1 cellular context compared by ENCODE assay signal in genomic region chr12:109734219-109735000, GRCh38.
TF ChIP-seq lines count a peak whose summit lies in the region.

No MANE protein-coding gene starts in this region.

TF ChIP-seq in H1, 55 proteins besides CTCF, POLR2A, EP300 and RAD21 (continued from another document):
- TF ChIP-seq SUZ12 (IDR thresholded peaks at IDR 0.05; ENCODE audit: low read length) (no peak), HDAC2 (IDR thresholded peaks at IDR 0.05; ENCODE audit: borderline replicate concordance in 1 of 2, low read depth in 2 of 2, low read length in 2 of 2) (peak in 1 of 2 experiments; percentile 63; a peak in 1 of 4 replicates), CTBP2 (IDR thresholded peaks at IDR 0.05; ENCODE audit: borderline replicate concordance, insufficient read depth, insufficient read length, low read length) (no peak), CHD1 (IDR thresholded peaks at IDR 0.05; ENCODE audit: low read depth, low read length) (no peak), GABPA (IDR thresholded peaks at IDR 0.05; ENCODE audit: borderline replicate concordance, insufficient read depth, low read length) (peak; percentile 61; the same call in 1 of the 2 replicates), TCF12 (IDR thresholded peaks at IDR 0.05; ENCODE audit: low read depth, low read length) (peak; percentile 35; the same call in 1 of the 2 replicates), BCL11A (IDR thresholded peaks at IDR 0.05; ENCODE audit: low read depth in 2 of 2, low read length in 2 of 2) (no peak), TAF1 (IDR thresholded peaks at IDR 0.05; ENCODE audit: low read depth, low read length) (no peak), KDM4A (IDR thresholded peaks at IDR 0.05; ENCODE audit: low read depth, low read length, severe bottlenecking) (no peak), POLR2AphosphoS5 (IDR thresholded peaks at IDR 0.05; ENCODE audit: low read depth, low read length) (no peak), SAP30 (IDR thresholded peaks at IDR 0.05; ENCODE audit: insufficient read depth, insufficient replicate concordance, low read length) (peak; percentile 92), CHD2 (IDR thresholded peaks at IDR 0.05; ENCODE audit: low read length) (0 out of 2 replicates have a peak, but pooled peaks have one; percentile 17), FOSL1 (IDR thresholded peaks at IDR 0.05; ENCODE audit: insufficient read depth, low read depth, low read length) (no peak), SIN3A (conservative IDR thresholded peaks at IDR 0.05 in 1 of 2, IDR thresholded peaks at IDR 0.05 in 1 of 2; ENCODE audit: low read depth in 1 of 2, low read length in 2 of 2) (peak; percentile 95 to 99)
- TF ChIP-seq, protein P1, sequence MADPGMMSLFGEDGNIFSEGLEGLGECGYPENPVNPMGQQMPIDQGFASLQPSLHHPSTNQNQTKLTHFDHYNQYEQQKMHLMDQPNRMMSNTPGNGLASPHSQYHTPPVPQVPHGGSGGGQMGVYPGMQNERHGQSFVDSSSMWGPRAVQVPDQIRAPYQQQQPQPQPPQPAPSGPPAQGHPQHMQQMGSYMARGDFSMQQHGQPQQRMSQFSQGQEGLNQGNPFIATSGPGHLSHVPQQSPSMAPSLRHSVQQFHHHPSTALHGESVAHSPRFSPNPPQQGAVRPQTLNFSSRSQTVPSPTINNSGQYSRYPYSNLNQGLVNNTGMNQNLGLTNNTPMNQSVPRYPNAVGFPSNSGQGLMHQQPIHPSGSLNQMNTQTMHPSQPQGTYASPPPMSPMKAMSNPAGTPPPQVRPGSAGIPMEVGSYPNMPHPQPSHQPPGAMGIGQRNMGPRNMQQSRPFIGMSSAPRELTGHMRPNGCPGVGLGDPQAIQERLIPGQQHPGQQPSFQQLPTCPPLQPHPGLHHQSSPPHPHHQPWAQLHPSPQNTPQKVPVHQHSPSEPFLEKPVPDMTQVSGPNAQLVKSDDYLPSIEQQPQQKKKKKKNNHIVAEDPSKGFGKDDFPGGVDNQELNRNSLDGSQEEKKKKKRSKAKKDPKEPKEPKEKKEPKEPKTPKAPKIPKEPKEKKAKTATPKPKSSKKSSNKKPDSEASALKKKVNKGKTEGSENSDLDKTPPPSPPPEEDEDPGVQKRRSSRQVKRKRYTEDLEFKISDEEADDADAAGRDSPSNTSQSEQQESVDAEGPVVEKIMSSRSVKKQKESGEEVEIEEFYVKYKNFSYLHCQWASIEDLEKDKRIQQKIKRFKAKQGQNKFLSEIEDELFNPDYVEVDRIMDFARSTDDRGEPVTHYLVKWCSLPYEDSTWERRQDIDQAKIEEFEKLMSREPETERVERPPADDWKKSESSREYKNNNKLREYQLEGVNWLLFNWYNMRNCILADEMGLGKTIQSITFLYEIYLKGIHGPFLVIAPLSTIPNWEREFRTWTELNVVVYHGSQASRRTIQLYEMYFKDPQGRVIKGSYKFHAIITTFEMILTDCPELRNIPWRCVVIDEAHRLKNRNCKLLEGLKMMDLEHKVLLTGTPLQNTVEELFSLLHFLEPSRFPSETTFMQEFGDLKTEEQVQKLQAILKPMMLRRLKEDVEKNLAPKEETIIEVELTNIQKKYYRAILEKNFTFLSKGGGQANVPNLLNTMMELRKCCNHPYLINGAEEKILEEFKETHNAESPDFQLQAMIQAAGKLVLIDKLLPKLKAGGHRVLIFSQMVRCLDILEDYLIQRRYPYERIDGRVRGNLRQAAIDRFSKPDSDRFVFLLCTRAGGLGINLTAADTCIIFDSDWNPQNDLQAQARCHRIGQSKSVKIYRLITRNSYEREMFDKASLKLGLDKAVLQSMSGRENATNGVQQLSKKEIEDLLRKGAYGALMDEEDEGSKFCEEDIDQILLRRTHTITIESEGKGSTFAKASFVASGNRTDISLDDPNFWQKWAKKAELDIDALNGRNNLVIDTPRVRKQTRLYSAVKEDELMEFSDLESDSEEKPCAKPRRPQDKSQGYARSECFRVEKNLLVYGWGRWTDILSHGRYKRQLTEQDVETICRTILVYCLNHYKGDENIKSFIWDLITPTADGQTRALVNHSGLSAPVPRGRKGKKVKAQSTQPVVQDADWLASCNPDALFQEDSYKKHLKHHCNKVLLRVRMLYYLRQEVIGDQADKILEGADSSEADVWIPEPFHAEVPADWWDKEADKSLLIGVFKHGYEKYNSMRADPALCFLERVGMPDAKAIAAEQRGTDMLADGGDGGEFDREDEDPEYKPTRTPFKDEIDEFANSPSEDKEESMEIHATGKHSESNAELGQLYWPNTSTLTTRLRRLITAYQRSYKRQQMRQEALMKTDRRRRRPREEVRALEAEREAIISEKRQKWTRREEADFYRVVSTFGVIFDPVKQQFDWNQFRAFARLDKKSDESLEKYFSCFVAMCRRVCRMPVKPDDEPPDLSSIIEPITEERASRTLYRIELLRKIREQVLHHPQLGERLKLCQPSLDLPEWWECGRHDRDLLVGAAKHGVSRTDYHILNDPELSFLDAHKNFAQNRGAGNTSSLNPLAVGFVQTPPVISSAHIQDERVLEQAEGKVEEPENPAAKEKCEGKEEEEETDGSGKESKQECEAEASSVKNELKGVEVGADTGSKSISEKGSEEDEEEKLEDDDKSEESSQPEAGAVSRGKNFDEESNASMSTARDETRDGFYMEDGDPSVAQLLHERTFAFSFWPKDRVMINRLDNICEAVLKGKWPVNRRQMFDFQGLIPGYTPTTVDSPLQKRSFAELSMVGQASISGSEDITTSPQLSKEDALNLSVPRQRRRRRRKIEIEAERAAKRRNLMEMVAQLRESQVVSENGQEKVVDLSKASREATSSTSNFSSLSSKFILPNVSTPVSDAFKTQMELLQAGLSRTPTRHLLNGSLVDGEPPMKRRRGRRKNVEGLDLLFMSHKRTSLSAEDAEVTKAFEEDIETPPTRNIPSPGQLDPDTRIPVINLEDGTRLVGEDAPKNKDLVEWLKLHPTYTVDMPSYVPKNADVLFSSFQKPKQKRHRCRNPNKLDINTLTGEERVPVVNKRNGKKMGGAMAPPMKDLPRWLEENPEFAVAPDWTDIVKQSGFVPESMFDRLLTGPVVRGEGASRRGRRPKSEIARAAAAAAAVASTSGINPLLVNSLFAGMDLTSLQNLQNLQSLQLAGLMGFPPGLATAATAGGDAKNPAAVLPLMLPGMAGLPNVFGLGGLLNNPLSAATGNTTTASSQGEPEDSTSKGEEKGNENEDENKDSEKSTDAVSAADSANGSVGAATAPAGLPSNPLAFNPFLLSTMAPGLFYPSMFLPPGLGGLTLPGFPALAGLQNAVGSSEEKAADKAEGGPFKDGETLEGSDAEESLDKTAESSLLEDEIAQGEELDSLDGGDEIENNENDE (IDR thresholded peaks at IDR 0.05; ENCODE audit: insufficient replicate concordance, low read length), result no peak
- TF ChIP-seq, protein P2, sequence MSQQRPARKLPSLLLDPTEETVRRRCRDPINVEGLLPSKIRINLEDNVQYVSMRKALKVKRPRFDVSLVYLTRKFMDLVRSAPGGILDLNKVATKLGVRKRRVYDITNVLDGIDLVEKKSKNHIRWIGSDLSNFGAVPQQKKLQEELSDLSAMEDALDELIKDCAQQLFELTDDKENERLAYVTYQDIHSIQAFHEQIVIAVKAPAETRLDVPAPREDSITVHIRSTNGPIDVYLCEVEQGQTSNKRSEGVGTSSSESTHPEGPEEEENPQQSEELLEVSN (IDR thresholded peaks at IDR 0.05), result no peak
- TF ChIP-seq, protein P3, sequence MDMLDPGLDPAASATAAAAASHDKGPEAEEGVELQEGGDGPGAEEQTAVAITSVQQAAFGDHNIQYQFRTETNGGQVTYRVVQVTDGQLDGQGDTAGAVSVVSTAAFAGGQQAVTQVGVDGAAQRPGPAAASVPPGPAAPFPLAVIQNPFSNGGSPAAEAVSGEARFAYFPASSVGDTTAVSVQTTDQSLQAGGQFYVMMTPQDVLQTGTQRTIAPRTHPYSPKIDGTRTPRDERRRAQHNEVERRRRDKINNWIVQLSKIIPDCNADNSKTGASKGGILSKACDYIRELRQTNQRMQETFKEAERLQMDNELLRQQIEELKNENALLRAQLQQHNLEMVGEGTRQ (IDR thresholded peaks at IDR 0.05; ENCODE audit: low read length), result no peak
